Comparison of ENCODE assay signal across 16 cellular contexts in the genomic region with DNA sequence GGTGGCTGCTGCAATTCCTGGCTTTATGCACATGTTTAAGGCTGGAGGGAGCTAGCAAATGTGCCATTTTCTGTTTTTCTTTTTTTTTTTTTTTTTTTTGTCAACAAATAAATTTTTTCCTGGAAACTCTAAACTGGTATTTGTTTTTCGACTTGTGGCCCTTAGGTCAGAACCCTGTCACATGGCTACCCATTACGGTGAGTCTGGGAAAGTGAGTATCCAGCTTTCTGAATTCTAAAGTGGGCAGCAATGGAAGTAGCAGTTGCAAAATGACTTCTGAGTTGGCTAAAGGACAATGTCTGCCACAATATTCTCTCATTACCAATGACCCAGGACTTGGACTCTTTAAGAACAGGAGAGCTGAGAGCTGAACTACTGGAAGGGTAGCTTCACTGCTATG.
DNase-seq lines count a peak whose midpoint lies in the region; ATAC-seq, FAIRE-seq and TF ChIP-seq lines count a peak whose summit lies in the region.
"Had no signal": no experiment of that assay in that cellular context is flagged by ENCODE, and none has a peak within 500 bp of the region (broad histone marks: within the 10 kb centered on the region; RNA-seq: fewer than 3 reads in every experiment).

No MANE protein-coding gene starts in this region.

- H3K9me2 ChIP-seq in SK-N-SH (no peaks in the 10 kb centered on the region), GM23338 (ENCODE audit: insufficient read depth) (peaks cover 21% of the 10 kb centered on the region)

- H3K36me3 ChIP-seq in SK-N-SH (replicated peaks in 1 of 2; ENCODE audit: control insufficient read depth in 1 of 2, insufficient read depth in 2 of 2, low read length in 1 of 2) (no peaks in the 10 kb centered on the region), GM23338 (ENCODE audit: insufficient read depth) (no peaks in the 10 kb centered on the region), H1 (ENCODE audit: control insufficient read depth in 2 of 4, insufficient read depth in 4 of 4, low read length in 3 of 4) (no peaks in the 10 kb centered on the region), mesendoderm (ENCODE audit: control insufficient read depth, insufficient read depth, low read length) (no peaks in the 10 kb centered on the region)
- H3K36me3 ChIP-seq: BLaER1 treated with 17β-estradiol and CSF1 and Interleukin-3, amounts not matched to agents 10 nM and 100 nM had no signal

- no peak for TF ChIP-seq EP300 in SK-N-SH (IDR thresholded peaks at IDR 0.05; ENCODE audit: borderline replicate concordance in 1 of 2, low read depth in 1 of 2, low read length in 1 of 2)
- no peak for TF ChIP-seq EP300 in H1 (IDR thresholded peaks at IDR 0.05; ENCODE audit: borderline replicate concordance in 1 of 2, low read depth in 2 of 2, low read length in 2 of 2)

- H3K27me3 ChIP-seq in SK-N-SH (ENCODE audit: insufficient read depth) (no peaks in the 10 kb centered on the region), GM23338 (ENCODE audit: insufficient read depth) (no peaks in the 10 kb centered on the region), H1 (replicated peaks in 1 of 4; ENCODE audit: control insufficient read depth in 3 of 4, extremely low read depth in 1 of 4, insufficient read depth in 3 of 4, low read length in 3 of 4) (no peaks in the 10 kb centered on the region), mesendoderm (ENCODE audit: insufficient read depth, low read length, poor library complexity) (no peaks in the 10 kb centered on the region)
- H3K27me3 ChIP-seq: BLaER1 treated with 17β-estradiol and CSF1 and Interleukin-3, amounts not matched to agents 10 nM and 100 nM had no signal

- H3K9ac ChIP-seq in SK-N-SH (no peak overlapping the region), H1 (replicated peaks in 1 of 4; ENCODE audit: extremely low read depth in 1 of 4, low read depth in 3 of 4, low read length in 3 of 4) (no peak overlapping the region), mesendoderm (ENCODE audit: low read length) (no peak overlapping the region)
- H3K9ac ChIP-seq: BLaER1 treated with 17β-estradiol and CSF1 and Interleukin-3, amounts not matched to agents 10 nM and 100 nM had no signal

- H3K79me1 ChIP-seq in H1 (ENCODE audit: low read depth, low read length) (no peaks in the 10 kb centered on the region), mesendoderm (ENCODE audit: low read length) (no peaks in the 10 kb centered on the region)

- no peak for FAIRE-seq in H1 (lab: Jason Lieb, UNC)

- peaks cover 24% of the 10 kb centered on the region for H3K36me3 Mint-ChIP-seq in GM23338 (ENCODE audit: low read depth)
- H3K36me3 Mint-ChIP-seq: CD8-positive, alpha-beta T cell had no signal

- H3K14ac ChIP-seq in H1 (ENCODE audit: insufficient read length), result no peak overlapping the region

- no peak overlapping the region for H3K4me3 ChIP-seq in SK-N-SH (ENCODE audit: low read depth in 2 of 2, low read length in 1 of 2)
- no peak overlapping the region for H3K4me3 ChIP-seq in GM23338
- H3K4me3 ChIP-seq in H1 (ENCODE audit: extremely low read depth in 1 of 4, insufficient read depth in 2 of 4, low read depth in 3 of 4, low read length in 4 of 4), result no peak overlapping the region
- no peak overlapping the region for H3K4me3 ChIP-seq in mesendoderm (ENCODE audit: low read length)
- H3K4me3 ChIP-seq: BLaER1 treated with 17β-estradiol and CSF1 and Interleukin-3, amounts not matched to agents 10 nM and 100 nM had no signal

- H3K23ac ChIP-seq in H1 (ENCODE audit: insufficient read length) (no peak overlapping the region), mesendoderm (ENCODE audit: low read length) (no peak overlapping the region)

- H4K5ac ChIP-seq in H1 (ENCODE audit: insufficient read length, low read depth, low read length) (no peak overlapping the region), mesendoderm (ENCODE audit: low read length) (no peak overlapping the region)

- peak overlapping the region; percentile 8; the same call in 1 of the 2 replicates for H2BK20ac ChIP-seq in H1 (ENCODE audit: low read length)

- H3K9me3 Mint-ChIP-seq in GM23338, result peaks cover 22% of the 10 kb centered on the region
- H3K9me3 Mint-ChIP-seq: CD8-positive, alpha-beta T cell had no signal

- H2AK5ac ChIP-seq in H1 (ENCODE audit: low read depth, low read length), result no peak overlapping the region
- H2AK5ac ChIP-seq in mesendoderm (ENCODE audit: low read length), result no peak overlapping the region

- CTCF ChIA-PET in SK-N-SH (lab: Yijun Ruan, JAX), result interaction anchor here (0.8 kb wide), 1 partner anchor 10 kb away, joined by 3 read pairs; no protein-coding TSS in a partner anchor
- CTCF ChIA-PET in H1 (lab: Charles Lee; ENCODE audit: partially characterized antibody), result interaction anchor here (1.0 kb wide), 1 partner anchor 8 kb away, joined by 3 read pairs; no protein-coding TSS in a partner anchor

- H3K79me2 ChIP-seq in SK-N-SH (ENCODE audit: insufficient read depth) (no peaks in the 10 kb centered on the region), GM23338 (replicated peaks; ENCODE audit: insufficient read depth) (no peaks in the 10 kb centered on the region), H1 (ENCODE audit: control insufficient read depth in 1 of 2, insufficient read depth in 2 of 2, low read length in 2 of 2) (no peaks in the 10 kb centered on the region), mesendoderm (ENCODE audit: control insufficient read depth, insufficient read depth, low read length) (no peaks in the 10 kb centered on the region)

- peak overlapping the region; percentile 1 for H4K91ac ChIP-seq in H1 (replicated peaks; ENCODE audit: insufficient read length, low read length)

- H3K18ac ChIP-seq in H1 (ENCODE audit: extremely low read depth, low read length), result 0 out of 2 replicates have a peak overlapping the region, but pooled peaks have one; percentile 63
- H3K18ac ChIP-seq in mesendoderm (ENCODE audit: low read length), result peak overlapping the region; percentile 75

- H2BK12ac ChIP-seq in H1 (ENCODE audit: low read depth, low read length), result peak overlapping the region; percentile 89; the same call in 1 of the 2 replicates

- TF ChIP-seq CTCF in SK-N-SH (IDR thresholded peaks at IDR 0.05) (no peak), GM23338 (conservative IDR thresholded peaks at IDR 0.05; ENCODE audit: low read depth in 2 of 2) (no peak), H1 (IDR thresholded peaks at IDR 0.05; ENCODE audit: control extremely low read depth in 1 of 3, insufficient read depth in 1 of 3, low read depth in 1 of 3, low read length in 3 of 3) (no peak)

- no peaks in the 10 kb centered on the region for H4K20me1 ChIP-seq in SK-N-SH (ENCODE audit: insufficient read depth)
- no peaks in the 10 kb centered on the region for H4K20me1 ChIP-seq in GM23338 (replicated peaks; ENCODE audit: insufficient read depth)
- no peaks in the 10 kb centered on the region for H4K20me1 ChIP-seq in H1 (replicated peaks in 1 of 2; ENCODE audit: control insufficient read depth in 1 of 2, insufficient read depth in 2 of 2, low read length in 2 of 2)
- H4K20me1 ChIP-seq: BLaER1 treated with 17β-estradiol and CSF1 and Interleukin-3, amounts not matched to agents 10 nM and 100 nM had no signal

- H3K56ac ChIP-seq in H1 (replicated peaks; ENCODE audit: insufficient read length, low read depth, low read length), result no peak overlapping the region
- H3K56ac ChIP-seq in mesendoderm (ENCODE audit: low read length), result no peak overlapping the region

- H2BK120ac ChIP-seq in H1 (replicated peaks; ENCODE audit: low read depth, low read length) (peak overlapping the region; percentile 61), mesendoderm (ENCODE audit: low read depth, low read length) (no peak overlapping the region)

- peaks cover 26% of the 10 kb centered on the region for H3K4me1 Mint-ChIP-seq in GM23338
- H3K4me1 Mint-ChIP-seq: B cell had no signal

- TF ChIP-seq RAD21 in SK-N-SH (IDR thresholded peaks at IDR 0.05; ENCODE audit: low read length) (no peak), H1 (IDR thresholded peaks at IDR 0.05 in 1 of 2, conservative IDR thresholded peaks at IDR 0.05 in 1 of 2; ENCODE audit: low read depth in 2 of 2, low read length in 2 of 2) (no peak)

- H3K4me2 ChIP-seq in SK-N-SH (no peak overlapping the region), GM23338 (no peak overlapping the region), H1 (ENCODE audit: insufficient read depth in 1 of 2, low read depth in 2 of 2, low read length in 2 of 2) (no peak overlapping the region), mesendoderm (ENCODE audit: low read length) (no peak overlapping the region)
- H3K4me2 ChIP-seq: BLaER1 treated with 17β-estradiol and CSF1 and Interleukin-3, amounts not matched to agents 10 nM and 100 nM had no signal

- H3K4ac ChIP-seq in H1 (replicated peaks; ENCODE audit: insufficient read length, low read depth, low read length) (no peak overlapping the region), mesendoderm (ENCODE audit: low read depth, low read length) (no peak overlapping the region)

- DNase-seq in SK-N-SH, result no peak
- DNase-seq in GM23338 (ENCODE audit: low spot score), result no peak
- DNase-seq in H1 (ENCODE audit: low read depth in 1 of 2, low spot score in 2 of 2), result no peak
- no peak for DNase-seq in mesendoderm
- no peak for DNase-seq in NCI-H345 (lab: John Stamatoyannopoulos, UW)
- DNase-seq: 8988T; Calu3; CD8-positive, alpha-beta T cell; DMS79 treated with DMSO at 0.1 percent for 48 hours; GF-D8; HCEC 1CT had no signal

- no peak for ATAC-seq in SK-N-SH treated with all-trans-retinoic acid at 6 μM for 48 hours
- no peak for ATAC-seq in GM23338
- ATAC-seq in HG03097 (IDR thresholded peaks at IDR 0.05; ENCODE audit: low FRiP score, unreplicated experiment), result no peak
- no peak for ATAC-seq in GM21447 (IDR thresholded peaks at IDR 0.05; ENCODE audit: unreplicated experiment)
- ATAC-seq: CD8-positive, alpha-beta T cell had no signal

- peaks cover 4% of the 10 kb centered on the region for H3F3A ChIP-seq in SK-N-SH (replicated peaks; ENCODE audit: insufficient read depth)
- no peaks in the 10 kb centered on the region for H3F3A ChIP-seq in GM23338 (replicated peaks; ENCODE audit: low read depth)

- H2AFZ ChIP-seq in SK-N-SH (ENCODE audit: low read depth), result peak overlapping the region; percentile 72; the same call in 1 of the 2 replicates
- H2AFZ ChIP-seq in GM23338, result 0 out of 2 replicates have a peak overlapping the region, but pooled peaks have one; percentile 40
- peak overlapping the region; percentile 69; the same call in 1 of the 2 replicates for H2AFZ ChIP-seq in H1 (ENCODE audit: low read length)

- H3K27ac ChIP-seq in SK-N-SH (ENCODE audit: low read depth in 2 of 2, low read length in 1 of 2) (peak overlapping the region in 1 of 2 experiments; percentile 38; a peak in 2 of 4 replicates), GM23338 (ENCODE audit: low read depth) (no peak overlapping the region), H1 (ENCODE audit: low read depth, low read length) (no peak overlapping the region), mesendoderm (ENCODE audit: low read depth, low read length) (no peak overlapping the region)
- H3K27ac ChIP-seq: BLaER1 treated with 17β-estradiol and CSF1 and Interleukin-3, amounts not matched to agents 10 nM and 100 nM had no signal

- 36% methylated on average over 2 of the region's 2 CpGs for WGBS in SK-N-SH (ENCODE audit: low lambda C conversion rate)
- 96% methylated on average over 2 of the region's 2 CpGs; no CpG with 5 or more reads in 1 of the 2 experiments for WGBS in H1 (ENCODE audit: extremely low coverage in 1 of 2, insufficient coverage in 1 of 2, insufficient read length in 1 of 2, insufficient replicate concordance in 2 of 2, low coverage in 1 of 2, low lambda C conversion rate in 2 of 2, missing lambda C conversion rate in 1 of 2), 2 experiments
- no CpG with 5 or more reads among the region's 2 CpGs for WGBS in mesendoderm (ENCODE audit: extremely low coverage, insufficient coverage, low lambda C conversion rate)

- no peak overlapping the region for H3K4me3 Mint-ChIP-seq in GM23338
- H3K4me3 Mint-ChIP-seq: B cell; CD8-positive, alpha-beta T cell had no signal

- peaks cover 2% of the 10 kb centered on the region for H3K27me3 Mint-ChIP-seq in GM23338 (ENCODE audit: insufficient read depth, low read depth, poor library complexity)
- H3K27me3 Mint-ChIP-seq: B cell had no signal

- H3K9me3 ChIP-seq in SK-N-SH, result no peaks in the 10 kb centered on the region
- H3K9me3 ChIP-seq in H1 (ENCODE audit: insufficient read depth in 2 of 2, low read depth in 1 of 2, low read length in 1 of 2), result no peaks in the 10 kb centered on the region; a peak in 1 of 4 replicates

- POLR2A ChIA-PET in SK-N-SH (lab: Yijun Ruan, JAX) (no interaction called here), H1 (lab: Charles Lee; ENCODE audit: partially characterized antibody) (no interaction called here)

- H3K4me1 ChIP-seq in SK-N-SH (ENCODE audit: control insufficient read depth in 1 of 2, insufficient read depth in 2 of 2, low read depth in 1 of 2, low read length in 1 of 2) (no peaks in the 10 kb centered on the region; a peak in 1 of 4 replicates), GM23338 (ENCODE audit: insufficient read depth) (peaks cover 39% of the 10 kb centered on the region), H1 (replicated peaks in 1 of 4; ENCODE audit: control insufficient read depth in 3 of 4, insufficient read depth in 4 of 4, low read length in 3 of 4) (peaks cover 2 to 10% (median 6%) of the 10 kb centered on the region in 4 experiments; a peak in 4 of 7 replicates), mesendoderm (ENCODE audit: control insufficient read depth, low read depth, low read length) (no peaks in the 10 kb centered on the region)
- H3K4me1 ChIP-seq: BLaER1 treated with 17β-estradiol and CSF1 and Interleukin-3, amounts not matched to agents 10 nM and 100 nM had no signal

- H3K27ac Mint-ChIP-seq in GM23338, result no peak overlapping the region
- H3K27ac Mint-ChIP-seq: B cell; CD8-positive, alpha-beta T cell had no signal

- H3K23me2 ChIP-seq in H1 (ENCODE audit: low read depth, low read length), result no peaks in the 10 kb centered on the region

- H4K8ac ChIP-seq in H1 (ENCODE audit: extremely low read depth, insufficient read depth, low read length) (no peak overlapping the region), mesendoderm (ENCODE audit: low read depth, low read length) (no peak overlapping the region)

- H2BK5ac ChIP-seq in H1 (ENCODE audit: low read depth, low read length) (no peak overlapping the region; the same call in 1 of the 2 replicates), mesendoderm (ENCODE audit: low read length) (no peak overlapping the region)

- 0 out of 2 replicates have a peak overlapping the region, but pooled peaks have one; percentile 3 for H2BK15ac ChIP-seq in H1 (ENCODE audit: low read length)
- H2BK15ac ChIP-seq in mesendoderm (replicated peaks; ENCODE audit: low read depth), result peak overlapping the region; percentile 36

- no peak for TF ChIP-seq POLR2A in H1 (IDR thresholded peaks at IDR 0.05; ENCODE audit: control extremely low read depth in 1 of 2, low read depth in 2 of 2, low read length in 2 of 2)
